Comparison of ENCODE assay signal across 8 cellular contexts in the genomic region with DNA sequence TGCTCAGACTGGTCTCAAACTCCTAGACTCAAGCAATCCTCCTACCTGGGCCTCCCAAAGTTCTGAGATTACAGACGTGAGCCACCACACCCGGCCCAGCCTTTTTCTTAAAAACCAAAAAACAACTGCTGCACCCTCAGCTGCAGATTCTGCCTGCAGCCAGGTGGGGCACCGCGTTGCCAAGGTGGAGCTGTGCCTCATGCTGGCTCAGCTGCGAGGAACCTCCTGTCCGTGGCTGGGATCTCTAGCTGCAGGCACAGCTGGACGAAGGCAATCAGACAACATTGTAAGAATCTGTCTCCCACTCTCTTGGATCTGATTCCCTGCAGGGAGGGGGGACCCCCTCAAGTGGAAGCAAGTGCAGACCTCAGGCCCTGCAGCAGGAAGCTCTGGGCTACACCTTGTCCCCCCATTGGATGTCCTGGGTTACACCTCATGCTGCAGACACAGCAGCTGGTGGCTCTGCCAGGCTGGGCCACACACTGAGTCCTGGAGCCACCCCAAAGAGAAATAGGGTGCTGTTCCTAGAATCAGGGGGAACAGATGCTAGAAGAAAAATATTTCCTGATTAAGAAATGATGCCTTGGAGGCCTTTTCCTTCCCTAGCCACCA. TPM values are rescaled to one million over a fixed set of nuclear protein-coding genes. Genes with fewer than 3 reads are reported as not detected.
DNase-seq lines count a peak whose midpoint lies in the region; ATAC-seq, FAIRE-seq and TF ChIP-seq lines count a peak whose summit lies in the region.

No MANE protein-coding gene starts in this region.

- no peak overlapping the region for H3K4me2 ChIP-seq in mesendoderm (ENCODE audit: low read length)

- TF ChIP-seq CTCF in 22Rv1 (IDR thresholded peaks at IDR 0.05) (peak; percentile 34), bronchial epithelial cell (IDR thresholded peaks at IDR 0.05; ENCODE audit: insufficient read depth, low read length, severe bottlenecking) (peak; percentile 41)

- H4K5ac ChIP-seq in mesendoderm (ENCODE audit: low read length) = no peak overlapping the region

- H3K23ac ChIP-seq in mesendoderm (ENCODE audit: low read length) = no peak overlapping the region

- H3K56ac ChIP-seq in mesendoderm (ENCODE audit: low read length) = peak overlapping the region; percentile 79

- no peaks in the 10 kb centered on the region for H3K79me2 ChIP-seq in mesendoderm (ENCODE audit: control insufficient read depth, insufficient read depth, low read length)

- no peak overlapping the region for H2BK15ac ChIP-seq in mesendoderm (replicated peaks; ENCODE audit: low read depth)

- WGBS in mesendoderm (ENCODE audit: extremely low coverage, insufficient coverage, low lambda C conversion rate) = no CpG with 5 or more reads among the region's 7 CpGs

- peak overlapping the region; percentile 3 for H2BK120ac ChIP-seq in mesendoderm (ENCODE audit: low read depth, low read length)

- H3K4me3 ChIP-seq in bronchial epithelial cell (ENCODE audit: low read depth, low read length) (no peak overlapping the region), mesendoderm (ENCODE audit: low read length) (no peak overlapping the region)

- H3K4me1 ChIP-seq in mesendoderm (ENCODE audit: control insufficient read depth, low read depth, low read length) = peaks cover 3% of the 10 kb centered on the region

- H3K27me3 ChIP-seq in bronchial epithelial cell (ENCODE audit: control insufficient read depth, insufficient read depth, low read length) (no peaks in the 10 kb centered on the region), mesendoderm (ENCODE audit: insufficient read depth, low read length, poor library complexity) (no peaks in the 10 kb centered on the region)

- peak overlapping the region; percentile 48 for H3K4ac ChIP-seq in mesendoderm (ENCODE audit: low read depth, low read length)

- peak; percentile 87 for DNase-seq in HuH-7.5 (ENCODE audit: low spot score)
- DNase-seq in bronchial epithelial cell (ENCODE audit: low read depth) = peak; percentile 34
- DNase-seq in mesendoderm = peak; percentile 70
- no peak for DNase-seq in GM19240 (ENCODE audit: insufficient read length, low spot score)
- no peak for DNase-seq in RCC 7860 (ENCODE audit: low spot score)

- H3K79me1 ChIP-seq in mesendoderm (ENCODE audit: low read length) = no peaks in the 10 kb centered on the region

- H3K27ac ChIP-seq in 22Rv1 (no peak overlapping the region), mesendoderm (ENCODE audit: low read depth, low read length) (peak overlapping the region; percentile 89)

- H2AK5ac ChIP-seq in mesendoderm (ENCODE audit: low read length) = no peak overlapping the region

- FAIRE-seq in bronchial epithelial cell (lab: Jason Lieb, UNC) (no peak), RCC 7860 (lab: Jason Lieb, UNC) (no peak)

- H4K8ac ChIP-seq in mesendoderm (ENCODE audit: low read depth, low read length) = no peak overlapping the region

- no peak overlapping the region for H3K9ac ChIP-seq in mesendoderm (ENCODE audit: low read length)

- H3K36me3 ChIP-seq in bronchial epithelial cell (ENCODE audit: control insufficient read depth, insufficient read depth, low read length) (no peaks in the 10 kb centered on the region), mesendoderm (ENCODE audit: control insufficient read depth, insufficient read depth, low read length) (no peaks in the 10 kb centered on the region)

- H2BK5ac ChIP-seq in mesendoderm (ENCODE audit: low read length) = no peak overlapping the region

- ATAC-seq in HG03432 (IDR thresholded peaks at IDR 0.05; ENCODE audit: unreplicated experiment) (no peak), HG03439 (IDR thresholded peaks at IDR 0.05; ENCODE audit: unreplicated experiment) (no peak)

- peak overlapping the region; percentile 89 for H3K18ac ChIP-seq in mesendoderm (ENCODE audit: low read length)

RNA-seq across cellular contexts. Expression of a gene that starts 24.1 kb away (rescaled TPM):
- total RNA-seq in bronchial epithelial cell = 0.53 TPM in 1 of 2 replicates, not detected in the other
- polyA plus RNA-seq in mesendoderm (2013, experiment 1 of 2) = 0.46 TPM
- 0.42 TPM for polyA plus RNA-seq in mesendoderm (2013, experiment 2 of 2)

RNA-seq across cellular contexts. Expression of a gene that starts 29.8 kb away (rescaled TPM):
- total RNA-seq in bronchial epithelial cell = 468 and 922 TPM in 2 replicates
- 142 TPM for polyA plus RNA-seq in mesendoderm (2013, experiment 1 of 2)
- polyA plus RNA-seq in mesendoderm (2013, experiment 2 of 2) = 147 TPM

Comparison
In these comparisons a context has a peak if more than half of its experiments do, and no peak if none do; other contexts are left out.
1. DNase-seq: peak in HuH-7.5 (single experiment), bronchial epithelial cell (single experiment) and mesendoderm (single experiment); none in GM19240 (single experiment) and RCC 7860 (single experiment).